8 cellular contexts compared by ENCODE assay signal in genomic region chrX:130173190-130173895, GRCh38. TPM values are rescaled to one million over a fixed set of nuclear protein-coding genes. Genes with fewer than 3 reads are reported as not detected.
DNase-seq lines count a peak whose midpoint lies in the region; ATAC-seq and TF ChIP-seq lines count a peak whose summit lies in the region.

No MANE protein-coding gene starts in this region.

- peak overlapping the region in 1 of 4 donors; percentile 6 for H3K4me3 ChIP-seq in adrenal gland
- H3K4me3 ChIP-seq in iPS-18a (ENCODE audit: low read length): peak overlapping the region; percentile 60

- in situ Hi-C loops in G401 (cut with HindIII; ENCODE audit: low sequenced_read_pairs): no loop called here

- peak; percentile 50 for ATAC-seq in GM21723 (IDR thresholded peaks at IDR 0.05; ENCODE audit: unreplicated experiment)

- H3K9ac ChIP-seq in iPS-18a (ENCODE audit: low read length): no peak overlapping the region

- TF ChIP-seq CTCF in adrenal gland (IDR thresholded peaks at IDR 0.05): no peak

- peak in 1 of 2 donors; percentile 56 for TF ChIP-seq POLR2A in adrenal gland (IDR thresholded peaks at IDR 0.05)

- H3K27me3 ChIP-seq in adrenal gland (no peaks in the 10 kb centered on the region), iPS-18a (ENCODE audit: control insufficient read depth, insufficient read depth, low read length) (no peaks in the 10 kb centered on the region)

- intact Hi-C loops in adrenal gland (cut with DNase I): no loop called here

- H3K4me1 ChIP-seq in adrenal gland (replicated peaks in 1 of 2): peaks cover 9 to 28% of the 10 kb centered on the region in 2 donors
- H3K4me1 ChIP-seq in iPS-18a (ENCODE audit: control insufficient read depth, low read depth, low read length): peaks cover 3% of the 10 kb centered on the region

- H3K9me3 ChIP-seq in adrenal gland (replicated peaks in 1 of 3) (no peaks in the 10 kb centered on the region), iPS-18a (ENCODE audit: control insufficient read depth, low read depth, low read length) (peaks cover 8% of the 10 kb centered on the region)

- H3K27ac ChIP-seq in adrenal gland (peak overlapping the region; percentile 49 to 88 (median 79)), iPS-18a (ENCODE audit: low read length) (no peak overlapping the region)

- DNase-seq in G401 (ENCODE audit: low spot score): peak; percentile 61
- DNase-seq in NCI-H226: peak; percentile 67
- peak; percentile 48 to 87 (median 73) for DNase-seq in adrenal gland
- DNase-seq in stimulated activated naive CD4-positive, alpha-beta T cell treated with Interleukin-2 at 50 U/mL for 16 hours (lab: John Stamatoyannopoulos, UW): peak; percentile 3
- DNase-seq in HPDE6-E6E7 (ENCODE audit: extremely low spot score): no peak
- DNase-seq in NCI-H524 treated with DMSO at 0.1 percent for 48 hours (lab: John Stamatoyannopoulos, UW): no peak

- H3K36me3 ChIP-seq in adrenal gland (replicated peaks in 1 of 2) (no peaks in the 10 kb centered on the region), iPS-18a (ENCODE audit: control insufficient read depth, low read depth, low read length) (no peaks in the 10 kb centered on the region)

- 4 to 29% (median 13%) methylated on average over 7 of the region's 7 CpGs for WGBS in adrenal gland, 4 donors

RNA-seq across cellular contexts. Expression of gene RAB33A, which starts 1.6 kb away (rescaled TPM):
- total RNA-seq in G401 (2014; rRNA removed; shearing (Covaris generic)): not detected in 2 replicates
- 1 to 10 TPM in 5 of 8 donors, under 1 TPM in 3; 0.24 to 7.6 (median 1.2) TPM for total RNA-seq in adrenal gland
- polyA plus RNA-seq in adrenal gland: 1 to 10 TPM in 2 of 3 donors, under 1 TPM in 1; 0.40 to 1.4 (median 1.0) TPM

RNA-seq across cellular contexts. Expression of gene AIFM1, which starts 7.7 kb away (rescaled TPM):
- total RNA-seq in G401 (2014; rRNA removed; shearing (Covaris generic)): 51.6 and 95.5 TPM in 2 replicates
- 100 to 1,000 TPM in 1 of 8 donors, 10 to 100 TPM in 7; 37.4 to 101 (median 69.8) TPM for total RNA-seq in adrenal gland
- polyA plus RNA-seq in adrenal gland: 100 to 1,000 TPM in 1 of 3 donors, 10 to 100 TPM in 2; 41.2 to 163 (median 73.9) TPM

Comparison
In these comparisons a context has a peak if more than half of its experiments do, and no peak if none do; other contexts are left out.
1. DNase-seq: peak in G401 (single experiment), NCI-H226 (single experiment), adrenal gland (7 of 7) and stimulated activated naive CD4-positive, alpha-beta T cell treated with Interleukin-2 at 50 U/mL for 16 hours (single experiment); none in HPDE6-E6E7 (single experiment) and NCI-H524 treated with DMSO at 0.1 percent for 48 hours (single experiment).